ENCODE assay signal across 22 cellular contexts in genomic region chr7:151675521-151675920, GRCh38.
"Had no signal": no experiment of that assay in that cellular context is flagged by ENCODE, and none has a peak within 500 bp of the region (broad histone marks: within the 10 kb centered on the region; RNA-seq: fewer than 3 reads in every experiment).

No MANE protein-coding gene starts in this region.

- H3K27ac ChIP-seq: dorsolateral prefrontal cortex, gastrocnemius medialis, prostate gland, testis, tibial artery had no signal

- ATAC-seq: gastrocnemius medialis; mucosa of descending colon; natural killer cell treated with Interleukin-12 subunit alpha and Interleukin-12 subunit beta and Interleukin-15 and Interleukin-18, amount 100 ng/mL, for 72 hours had no signal

- H3K4me3 Mint-ChIP-seq: mesothelial cell of epicardium; natural killer cell treated with Interleukin-12 subunit alpha and Interleukin-12 subunit beta and Interleukin-15 and Interleukin-18, amount 100 ng/mL, for 72 hours; neural crest cell; type B pancreatic cell had no signal

- H3K9me3 ChIP-seq: gastrocnemius medialis, mucosa of descending colon, prostate gland, right atrium auricular region, testis, tibial artery had no signal

- H3K4me3 ChIP-seq: dorsolateral prefrontal cortex, gastrocnemius medialis, mucosa of descending colon, prostate gland, right atrium auricular region, testis, tibial artery had no signal

- H3K27ac Mint-ChIP-seq: mesothelial cell of epicardium; natural killer cell treated with Interleukin-12 subunit alpha and Interleukin-12 subunit beta and Interleukin-15 and Interleukin-18, amount 100 ng/mL, for 72 hours had no signal

- DNase-seq: dorsolateral prefrontal cortex; effector CD4-positive, alpha-beta T cell; foreskin fibroblast; gastrocnemius medialis; mesenchymal stem cell; mucosa of descending colon; naive B cell; small intestine; stimulated activated CD4-positive, alpha-beta T cell treated with anti-CD3 and anti-CD28 coated beads, Interleukin-12 subunit alpha, Interleukin-12 subunit beta, amount 100 ng/mL, for 4 hours; stimulated activated CD4-positive, alpha-beta T cell treated with anti-CD3 and anti-CD28 coated beads, Interleukin-1b, Interleukin-23, amount 100 ng/mL, for 48 hours; stimulated activated CD4-positive, alpha-beta T cell treated with anti-CD3 and anti-CD28 coated beads, Interleukin-4, amount 100 ng/mL, for 1 hour; stimulated activated CD8-positive, alpha-beta memory T cell treated with anti-CD3 and anti-CD28 coated beads, Interleukin-4, amount 100 ng/mL, for 48 hours; stimulated activated naive CD4-positive, alpha-beta T cell treated with Interleukin-2 at 50 U/mL for 16 hours; substantia nigra; testis; tibial artery had no signal

- H3K36me3 Mint-ChIP-seq: mesothelial cell of epicardium; natural killer cell treated with Interleukin-12 subunit alpha and Interleukin-12 subunit beta and Interleukin-15 and Interleukin-18, amount 100 ng/mL, for 72 hours; type B pancreatic cell had no signal

- H3K36me3 ChIP-seq: gastrocnemius medialis, prostate gland had no signal

- H3K27me3 ChIP-seq: dorsolateral prefrontal cortex, gastrocnemius medialis, right atrium auricular region, testis, tibial artery had no signal

- H3K9me3 Mint-ChIP-seq: mesothelial cell of epicardium; natural killer cell treated with Interleukin-12 subunit alpha and Interleukin-12 subunit beta and Interleukin-15 and Interleukin-18, amount 100 ng/mL, for 72 hours; neural crest cell; type B pancreatic cell had no signal
